Comparison of ENCODE assay signal across 29 cellular contexts in the genomic region with DNA sequence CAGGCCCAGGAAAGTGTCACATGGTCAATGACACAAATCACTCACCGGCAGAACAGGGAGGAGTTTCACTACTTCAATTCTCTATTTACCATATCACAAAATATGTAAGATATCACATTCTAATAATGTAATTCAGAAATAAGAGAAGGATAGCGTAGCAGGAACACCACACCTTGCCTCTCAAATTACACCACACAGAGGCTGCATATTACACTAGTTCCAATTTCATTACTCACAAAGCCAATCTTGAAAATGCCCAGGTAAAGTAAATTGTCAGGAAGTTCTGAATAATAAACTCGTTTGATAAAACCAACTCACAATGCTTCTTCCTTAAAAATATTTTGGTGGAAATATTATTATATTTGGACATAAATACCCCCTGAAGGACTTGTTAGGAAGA.
"Had no signal": no experiment of that assay in that cellular context is flagged by ENCODE, and none has a peak within 500 bp of the region (broad histone marks: within the 10 kb centered on the region; RNA-seq: fewer than 3 reads in every experiment).

No MANE protein-coding gene starts in this region.

- H3K4me2 ChIP-seq: neural progenitor cell, smooth muscle cell had no signal

- H3K27me3 ChIP-seq: colonic mucosa, neural progenitor cell, right atrium auricular region, suprapubic skin, transverse colon, vagina had no signal

- H3K9me3 Mint-ChIP-seq: dendritic cell treated with granulocyte-macrophage colony-stimulating factor and Interleukin-4, amounts not matched to agents 40 ng/mL and 50 ng/mL, for 4 days; endodermal cell; nephron; neural progenitor cell had no signal

- H3K36me3 Mint-ChIP-seq: immature natural killer cell, memory B cell, naive B cell, neural progenitor cell had no signal

- H3K79me2 ChIP-seq: parathyroid adenoma had no signal

- H3K27ac Mint-ChIP-seq: dendritic cell treated with granulocyte-macrophage colony-stimulating factor and Interleukin-4, amounts not matched to agents 40 ng/mL and 50 ng/mL, for 4 days; endodermal cell; immature natural killer cell; memory B cell; mesothelial cell of epicardium; naive B cell; nephron; neural progenitor cell; progenitor cell of endocrine pancreas; stimulated activated naive CD8-positive, alpha-beta T cell treated with anti-CD3 and anti-CD28 coated beads, Interleukin-15, amount 100 ng/mL, for 72 hours had no signal

- H3K4me3 ChIP-seq: colonic mucosa, lung, mucosa of descending colon, neural progenitor cell, right atrium auricular region, smooth muscle cell, suprapubic skin, transverse colon, vagina had no signal

- H3K27me3 Mint-ChIP-seq: memory B cell, naive B cell, progenitor cell of endocrine pancreas had no signal

- FAIRE-seq: frontal cortex had no signal

- H3K9me3 ChIP-seq: colonic mucosa, mucosa of descending colon, right atrium auricular region, transverse colon, vagina had no signal

- H3K4me3 Mint-ChIP-seq: dendritic cell treated with granulocyte-macrophage colony-stimulating factor and Interleukin-4, amounts not matched to agents 40 ng/mL and 50 ng/mL, for 4 days; endodermal cell; immature natural killer cell; memory B cell; mesothelial cell of epicardium; naive B cell; nephron; neural progenitor cell; stimulated activated naive CD8-positive, alpha-beta T cell treated with anti-CD3 and anti-CD28 coated beads, Interleukin-15, amount 100 ng/mL, for 72 hours had no signal

- H3K4me1 ChIP-seq: colonic mucosa, neural progenitor cell, parathyroid adenoma, right atrium auricular region, suprapubic skin, transverse colon, vagina had no signal

- H3K4me1 Mint-ChIP-seq: endodermal cell; immature natural killer cell; memory B cell; mesothelial cell of epicardium; naive B cell; nephron; neural progenitor cell; stimulated activated naive CD8-positive, alpha-beta T cell treated with anti-CD3 and anti-CD28 coated beads, Interleukin-15, amount 100 ng/mL, for 72 hours had no signal

- ATAC-seq: mucosa of descending colon; sciatic nerve; stimulated activated naive CD8-positive, alpha-beta T cell treated with anti-CD3 and anti-CD28 coated beads, Interleukin-15, amount 100 ng/mL, for 72 hours had no signal

- H3K9ac ChIP-seq: neural progenitor cell, parathyroid adenoma had no signal

- H3K36me3 ChIP-seq: colonic mucosa, neural progenitor cell, right atrium auricular region, suprapubic skin, transverse colon, vagina had no signal

- DNase-seq: colonic mucosa; effector CD8-positive, alpha-beta T cell; endodermal cell; hypothalamus; immature natural killer cell; islet precursor cell; mucosa of descending colon; naive B cell; stimulated activated CD4-positive, alpha-beta T cell treated with anti-CD3 and anti-CD28 coated beads, Interleukin-12 subunit alpha, Interleukin-12 subunit beta, amount 100 ng/mL, for 4 hours; stimulated activated CD4-positive, alpha-beta T cell treated with anti-CD3 and anti-CD28 coated beads, Interleukin-1b, Interleukin-23, amount 100 ng/mL, for 48 hours; stimulated activated CD4-positive, alpha-beta T cell treated with anti-CD3 and anti-CD28 coated beads, Interleukin-4, amount 100 ng/mL, for 1 hour; stimulated activated CD8-positive, alpha-beta memory T cell treated with anti-CD3 and anti-CD28 coated beads, Interleukin-4, amount 100 ng/mL, for 48 hours; stimulated activated naive CD4-positive, alpha-beta T cell; stimulated activated naive CD8-positive, alpha-beta T cell treated with anti-CD3 and anti-CD28 coated beads, Interleukin-15, amount 100 ng/mL, for 72 hours; transverse colon had no signal

- H3K27ac ChIP-seq: colonic mucosa, neural progenitor cell, parathyroid adenoma, right atrium auricular region, suprapubic skin, transverse colon, vagina had no signal
